Comparison of ENCODE assay signal across 8 cellular contexts in genomic region chr19:46860846-46861690, GRCh38. TPM values are rescaled to one million over a fixed set of nuclear protein-coding genes. Genes with fewer than 3 reads are reported as not detected.
DNase-seq lines count a peak whose midpoint lies in the region; ATAC-seq and TF ChIP-seq lines count a peak whose summit lies in the region.

TSS of gene ARHGAP35 (plus strand) at chr19:46860997. CDS start at chr19:46918676, 57,679 bp downstream.

- in situ Hi-C loops in SK-MEL-5 (cut with HindIII; ENCODE audit: low pct_unique_long_range_greater_than_20kb, low sequenced_read_pairs) (no loop called here), mammary epithelial cell (cut with MboI; ENCODE audit: low sequenced_read_pairs in 2 of 2) (loop anchor here in 1 of 2 donors (5.0 to 25.0 kb wide), 3 partner anchors 64 to 276 kb away; partner anchors contain the start of gene SAE1)

- H3K9ac ChIP-seq in mammary epithelial cell (ENCODE audit: insufficient read depth, low read length): peak within 1 kb of the TSS; percentile 67

- H3K27me3 Mint-ChIP-seq in immature natural killer cell (ENCODE audit: low read depth in 3 of 3): peaks cover 4 to 15% (median 6%) of the 10 kb centered on the region in 3 donors

- intact Hi-C loops in mammary epithelial cell (cut with micrococcal nuclease): loop anchor here (1.0 to 5.0 kb wide), 5 partner anchors 14 to 251 kb away; partner anchors contain the start of gene ZC3H4

- H3K36me3 Mint-ChIP-seq in immature natural killer cell: no peaks in the 10 kb centered on the region

- peak; percentile 3 for ATAC-seq in HG02884 (IDR thresholded peaks at IDR 0.05; ENCODE audit: unreplicated experiment)

- no peaks in the 10 kb centered on the region for H4K20me1 ChIP-seq in mammary epithelial cell (ENCODE audit: insufficient read depth, low read length)

- 0% methylated on average over 4 of the region's 91 CpGs for WGBS in mammary epithelial cell (ENCODE audit: low coverage, missing lambda C conversion rate)

- no peaks in the 10 kb centered on the region for H3K36me3 ChIP-seq in mammary epithelial cell (ENCODE audit: insufficient read depth, low read length)

- dilution Hi-C loops in mammary epithelial cell (cut with HindIII; ENCODE audit: low sequenced_read_pairs): no loop called here

- TF ChIP-seq CTCF in GM10248 (IDR thresholded peaks at IDR 0.05; ENCODE audit: control extremely low read depth, extremely low read depth, low read depth, missing control alignments) (no peak), mammary epithelial cell (conservative IDR thresholded peaks at IDR 0.05 in 1 of 2, IDR thresholded peaks at IDR 0.05 in 1 of 2; ENCODE audit: extremely low read depth in 1 of 2, insufficient read depth in 1 of 2, low read depth in 1 of 2, low read length in 2 of 2) (no peak)

- peak within 1 kb of the TSS; percentile 77 to 95 (median 94) for H3K4me3 Mint-ChIP-seq in immature natural killer cell

- H3K79me2 ChIP-seq in mammary epithelial cell (ENCODE audit: insufficient read depth, low read length): peaks cover 52% of the 10 kb centered on the region

- peak within 1 kb of the TSS; percentile 76 to 90 (median 87) for H3K4me3 ChIP-seq in mammary epithelial cell (replicated peaks in 1 of 3; ENCODE audit: insufficient read depth in 1 of 3, low read depth in 2 of 3, low read length in 3 of 3)

- peak within 1 kb of the TSS; percentile 95 for H3K4me2 ChIP-seq in mammary epithelial cell (ENCODE audit: insufficient read depth, low read depth, low read length)

- H3K27me3 ChIP-seq in mammary epithelial cell (ENCODE audit: insufficient read depth, low read length): no peaks in the 10 kb centered on the region

- BruUV-seq in mammary epithelial cell (replicated peaks; lab: Mats Ljungman, UMichigan): no TSS peak

- H3K9me3 Mint-ChIP-seq in immature natural killer cell: no peaks in the 10 kb centered on the region

- H3K4me1 ChIP-seq in mammary epithelial cell (ENCODE audit: insufficient read depth, low read length): peaks cover 32% of the 10 kb centered on the region

- CTCF ChIA-PET in GM10248 (lab: Yijun Ruan, JAX): interaction anchor here (0.6 to 1.2 kb wide), 3 partner anchors 11 to 21 kb away, joined by 3 read pairs; no protein-coding TSS in a partner anchor
- CTCF ChIA-PET in mammary epithelial cell (lab: Charles Lee; ENCODE audit: low non-redundant PET): interaction anchor here (0.5 kb wide), 1 partner anchor 265 kb away, joined by 19 read pairs; no protein-coding TSS in a partner anchor

- peak within 1 kb of the TSS; percentile 73 for H3K27ac ChIP-seq in mammary epithelial cell (ENCODE audit: insufficient read depth, low read depth, low read length)

- peak within 1 kb of the TSS; percentile 95 for H2AFZ ChIP-seq in mammary epithelial cell (ENCODE audit: low read depth, low read length)

- no peaks in the 10 kb centered on the region for H3K9me3 ChIP-seq in mammary epithelial cell (replicated peaks; ENCODE audit: insufficient read depth, low read length)

- H3K27ac Mint-ChIP-seq in immature natural killer cell: peak within 1 kb of the TSS; percentile 73 to 95 (median 89)

- H3K4me1 Mint-ChIP-seq in immature natural killer cell: peaks cover 15 to 17% of the 10 kb centered on the region in 2 donors

- POLR2A ChIA-PET in GM10248 (lab: Yijun Ruan, JAX): interaction anchor here (0.6 kb wide), 1 partner anchor 281 kb away, joined by 5 read pairs; no protein-coding TSS in a partner anchor

- DNase-seq in GM10248 (ENCODE audit: extremely low spot score) (peak; percentile 94), SK-MEL-5 (ENCODE audit: low read depth, low spot score) (no peak), mammary epithelial cell (no peak), immature natural killer cell (peak in 1 of 3 donors; percentile 12), NCI-H1092 treated with DMSO at 0.1 percent for 48 hours (lab: John Stamatoyannopoulos, UW) (no peak), DMS153 (lab: John Stamatoyannopoulos, UW) (no peak)
- peak; percentile 33 for DNase-seq in stimulated activated CD4-positive, alpha-beta T cell treated with anti-CD3 and anti-CD28 coated beads, Interleukin-15, amount 100 ng/mL, for 24 hours

RNA-seq across cellular contexts. Expression of gene ARHGAP35, which starts in this region (rescaled TPM):
- total RNA-seq in SK-MEL-5 (2014; rRNA removed; shearing (Covaris generic)): 14.2 and 16.8 TPM in 2 replicates
- polyA plus RNA-seq in SK-MEL-5 (2015; cell fraction: cytosol; rRNA removed): 21.0 and 30.9 TPM in 2 replicates
- 5.9 and 11.5 TPM in 2 replicates for polyA plus RNA-seq in SK-MEL-5 (2015; cell fraction: nucleus; rRNA removed)
- 10 to 100 TPM; 45.7 to 45.8 TPM for total RNA-seq in mammary epithelial cell
- polyA plus RNA-seq in mammary epithelial cell (18.1 TPM), immature natural killer cell (1 to 10 TPM; 1.5 to 6.9 (median 2.7) TPM)
- polyA minus RNA-seq in mammary epithelial cell: 75.1 TPM

Comparison
In these comparisons a context has a peak if more than half of its experiments do, and no peak if none do; other contexts are left out.
1. DNase-seq: peak in GM10248 (single experiment) and stimulated activated CD4-positive, alpha-beta T cell treated with anti-CD3 and anti-CD28 coated beads, Interleukin-15, amount 100 ng/mL, for 24 hours (single experiment); none in SK-MEL-5 (single experiment), mammary epithelial cell (single experiment), NCI-H1092 treated with DMSO at 0.1 percent for 48 hours (single experiment) and DMS153 (single experiment).